In the genomic region with DNA sequence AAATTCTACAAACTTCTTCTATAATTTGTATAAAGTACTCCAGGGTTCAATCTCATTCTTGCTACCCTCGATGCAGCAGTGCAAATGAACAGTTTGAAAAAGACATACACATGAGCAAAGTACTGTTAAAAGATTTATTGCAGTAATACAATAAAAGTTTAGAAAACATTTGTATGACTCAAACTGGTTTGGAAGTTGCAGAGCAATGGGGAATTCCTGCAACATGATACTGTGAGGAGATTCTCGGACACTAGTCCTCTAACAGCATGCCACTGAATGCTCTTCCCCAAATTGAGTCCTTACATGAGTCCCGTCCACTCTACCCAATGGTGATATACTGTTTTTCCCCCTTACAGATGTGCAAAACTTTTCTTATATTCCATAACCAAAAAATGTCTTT, we compare ENCODE assay signal across 1 cellular context.
TF ChIP-seq lines count a peak whose summit lies in the region.

No MANE protein-coding gene starts in this region.

TF ChIP-seq in IMR-90, 13 proteins besides CTCF, POLR2A, EP300 and RAD21 (continued from another document):
- TF ChIP-seq CEBPB (IDR thresholded peaks at IDR 0.05; ENCODE audit: low read depth, low read length): peak; percentile 69
